Comparison of ENCODE assay signal across 8 cellular contexts in genomic region chr9:89410709-89411111, GRCh38.
DNase-seq lines count a peak whose midpoint lies in the region; ATAC-seq and TF ChIP-seq lines count a peak whose summit lies in the region.

No MANE protein-coding gene starts in this region.

- no peak for TF ChIP-seq POLR2A in gastroesophageal sphincter (IDR thresholded peaks at IDR 0.05)

- DNase-seq in DMS53 (lab: John Stamatoyannopoulos, UW) (peak; percentile 20), DMS53 treated with DMSO at 0.1 percent for 48 hours (lab: John Stamatoyannopoulos, UW; ENCODE audit: unreplicated experiment) (no peak), NCI-H446 treated with DMSO at 0.1 percent for 48 hours (lab: John Stamatoyannopoulos, UW) (no peak), foreskin melanocyte (no peak)
- peak; percentile 77 to 83 for DNase-seq in activated T-cell treated with anti-CD3 and anti-CD28 coated beads, Interleukin-2, amount 50 U/mL, for 72 hours
- DNase-seq in stimulated activated CD4-positive, alpha-beta T cell treated with anti-CD3 and anti-CD28 coated beads, Interleukin-15, amount 100 ng/mL, for 24 hours, result peak; percentile 85

- peaks cover 98% of the 10 kb centered on the region for H3K4me1 Mint-ChIP-seq in activated T-cell treated with anti-CD3 and anti-CD28 coated beads, Interleukin-2, amount 50 U/mL, for 72 hours (ENCODE audit: low read depth)

- WGBS in gastroesophageal sphincter (ENCODE audit: low coverage in 1 of 2), 2 donors, result 73 to 79% methylated on average over 5 to 6 of the region's 6 CpGs

- H3K27me3 Mint-ChIP-seq in activated T-cell treated with anti-CD3 and anti-CD28 coated beads, Interleukin-2, amount 50 U/mL, for 72 hours (ENCODE audit: low read depth), result no peaks in the 10 kb centered on the region

- H3K9me3 ChIP-seq in gastroesophageal sphincter, result peaks cover 0 to 7% (median 0%) of the 10 kb centered on the region in 3 donors

- peak overlapping the region; percentile 64 to 78 for H3K4me3 Mint-ChIP-seq in activated T-cell treated with anti-CD3 and anti-CD28 coated beads, Interleukin-2, amount 50 U/mL, for 72 hours

- H3K4me1 ChIP-seq in gastroesophageal sphincter, result peaks cover 0 to 5% (median 0%) of the 10 kb centered on the region in 3 donors

- H3K36me3 Mint-ChIP-seq in activated T-cell treated with anti-CD3 and anti-CD28 coated beads, Interleukin-2, amount 50 U/mL, for 72 hours (ENCODE audit: insufficient read depth in 2 of 2), result peaks cover 25 to 48% of the 10 kb centered on the region in 2 donors

- H3K4me3 ChIP-seq in gastroesophageal sphincter, result no peak overlapping the region

- no peak for TF ChIP-seq CTCF in gastroesophageal sphincter (IDR thresholded peaks at IDR 0.05)

- H3K27ac Mint-ChIP-seq in activated T-cell treated with anti-CD3 and anti-CD28 coated beads, Interleukin-2, amount 50 U/mL, for 72 hours, result peak overlapping the region; percentile 99

- H3K9me3 Mint-ChIP-seq in activated T-cell treated with anti-CD3 and anti-CD28 coated beads, Interleukin-2, amount 50 U/mL, for 72 hours, result peaks cover 6 to 9% of the 10 kb centered on the region in 2 donors

- no peak overlapping the region for H3K27ac ChIP-seq in gastroesophageal sphincter

- TF ChIP-seq EP300 in gastroesophageal sphincter (IDR thresholded peaks at IDR 0.05), result no peak

- peak; percentile 38 for ATAC-seq in HG03354 (IDR thresholded peaks at IDR 0.05; ENCODE audit: poor library complexity, severe bottlenecking, unreplicated experiment)
- ATAC-seq in activated T-cell treated with anti-CD3 and anti-CD28 coated beads, Interleukin-2, amount 50 U/mL, for 72 hours (replicated peaks in 1 of 2), result peak; percentile 84 to 87
- ATAC-seq in gastroesophageal sphincter, result no peak

- no peaks in the 10 kb centered on the region for H3K27me3 ChIP-seq in gastroesophageal sphincter

- H3K36me3 ChIP-seq in gastroesophageal sphincter, result peaks cover 0 to under 1% of the 10 kb centered on the region in 2 donors

Comparison
In these comparisons a context has a peak if more than half of its experiments do, and no peak if none do; other contexts are left out.
1. DNase-seq: peak in DMS53 (single experiment), activated T-cell treated with anti-CD3 and anti-CD28 coated beads, Interleukin-2, amount 50 U/mL, for 72 hours (2 of 2) and stimulated activated CD4-positive, alpha-beta T cell treated with anti-CD3 and anti-CD28 coated beads, Interleukin-15, amount 100 ng/mL, for 24 hours (single experiment); none in DMS53 treated with DMSO at 0.1 percent for 48 hours (single experiment), NCI-H446 treated with DMSO at 0.1 percent for 48 hours (single experiment) and foreskin melanocyte (single experiment).